ENCODE assay signal across 30 cellular contexts in genomic region chr2:4718777-4719176, GRCh38.
"Had no signal": no experiment of that assay in that cellular context is flagged by ENCODE, and none has a peak within 500 bp of the region (broad histone marks: within the 10 kb centered on the region; RNA-seq: fewer than 3 reads in every experiment).

No MANE protein-coding gene starts in this region.

- H3K27me3 ChIP-seq: MG63 had no signal

- DNase-seq: Karpas-422, Kasumi-1, MG63, MM.1S, MV-4-11, NCI-H1048, NCI-H1092, NCI-H1092 treated with DMSO at 0.1 percent for 48 hours, NCI-H1105, NCI-H1105 treated with DMSO at 0.1 percent for 48 hours, NCI-H1436, NCI-H1436 treated with DMSO at 0.1 percent for 48 hours, NCI-H1694, NCI-H1694 treated with DMSO at 0.1 percent for 48 hours, NCI-H187, NCI-H187 treated with DMSO at 0.1 percent for 48 hours, NCI-H1930, NCI-H2029, NCI-H2029 treated with DMSO at 0.1 percent for 48 hours, NCI-H2081, NCI-H2081 treated with DMSO at 0.1 percent for 48 hours, NCI-H2107, NCI-H2171, NCI-H2171 treated with DMSO at 0.1 percent for 48 hours, NCI-H2227 treated with DMSO at 0.1 percent for 48 hours, NCI-H226, NCI-H345, NCI-H446, NCI-H446 treated with DMSO at 0.1 percent for 48 hours had no signal

- H3K4me3 ChIP-seq: MG63 had no signal

- H3K27ac ChIP-seq: KMS-11 had no signal
